ENCODE assay signal across 1 cellular context in genomic region chr4:98778206-98778605, GRCh38.
TF ChIP-seq lines count a peak whose summit lies in the region.

No MANE protein-coding gene starts in this region.

TF ChIP-seq in HepG2, 621 proteins besides CTCF, POLR2A, EP300 and RAD21 (continued from another document):
- no peak for TF ChIP-seq ZXDC (CRISPR knock-in tag; IDR thresholded peaks at IDR 0.05)
- TF ChIP-seq FOXA3 (CRISPR knock-in tag; IDR thresholded peaks at IDR 0.05) = peak; percentile 96
- TF ChIP-seq CREB3 (CRISPR knock-in tag; IDR thresholded peaks at IDR 0.05) = no peak
- no peak for TF ChIP-seq HMGA1 (CRISPR knock-in tag; conservative IDR thresholded peaks at IDR 0.05)
- no peak for TF ChIP-seq CREBL2 (CRISPR knock-in tag; IDR thresholded peaks at IDR 0.05; ENCODE audit: borderline replicate concordance)
- TF ChIP-seq ZZZ3 (CRISPR knock-in tag; IDR thresholded peaks at IDR 0.05; ENCODE audit: borderline replicate concordance) = no peak
- TF ChIP-seq ZNF354B (CRISPR knock-in tag; IDR thresholded peaks at IDR 0.05) = no peak
- TF ChIP-seq HNF4G (IDR thresholded peaks at IDR 0.05; ENCODE audit: borderline replicate concordance, low read depth, low read length) = peak; percentile 87
- no peak for TF ChIP-seq HNF4G (CRISPR knock-in tag; IDR thresholded peaks at IDR 0.05; ENCODE audit: borderline replicate concordance, low read depth)
- no peak for TF ChIP-seq NFKBIZ (CRISPR knock-in tag; IDR thresholded peaks at IDR 0.05)
- peak; percentile 89; the same call in 1 of the 2 replicates for TF ChIP-seq FOSL1 (CRISPR knock-in tag; IDR thresholded peaks at IDR 0.05; ENCODE audit: borderline replicate concordance)
- TF ChIP-seq ZNF619 (CRISPR knock-in tag; IDR thresholded peaks at IDR 0.05) = no peak
- 0 out of 2 replicates have a peak, but pooled peaks have one; percentile 19 for TF ChIP-seq ZNF441 (CRISPR knock-in tag; IDR thresholded peaks at IDR 0.05; ENCODE audit: borderline replicate concordance)
- TF ChIP-seq ZNF367 (CRISPR knock-in tag; IDR thresholded peaks at IDR 0.05; ENCODE audit: borderline replicate concordance) = no peak
- TF ChIP-seq NBN (conservative IDR thresholded peaks at IDR 0.05) = no peak
- peak; percentile 70 for TF ChIP-seq RXRB (CRISPR knock-in tag; IDR thresholded peaks at IDR 0.05; ENCODE audit: borderline replicate concordance)
- no peak for TF ChIP-seq THAP8 (CRISPR knock-in tag; IDR thresholded peaks at IDR 0.05; ENCODE audit: borderline replicate concordance)
- no peak for TF ChIP-seq CHD2 (IDR thresholded peaks at IDR 0.05; ENCODE audit: low read depth, low read length)
- 0 out of 2 replicates have a peak, but pooled peaks have one; percentile 20 for TF ChIP-seq KDM4B (CRISPR knock-in tag; IDR thresholded peaks at IDR 0.05)
- TF ChIP-seq MED1 (CRISPR knock-in tag; IDR thresholded peaks at IDR 0.05) = peak; percentile 33; the same call in 1 of the 2 replicates
- no peak for TF ChIP-seq XRCC5 (optimal IDR thresholded peaks at IDR 0.05; ENCODE audit: low read length)
- no peak for TF ChIP-seq ZNF20 (CRISPR knock-in tag; IDR thresholded peaks at IDR 0.05)
- TF ChIP-seq E2F1 (CRISPR knock-in tag; IDR thresholded peaks at IDR 0.05) = no peak
- peak; percentile 45; the same call in 1 of the 2 replicates for TF ChIP-seq TBX3 (IDR thresholded peaks at IDR 0.05; ENCODE audit: borderline replicate concordance)
- peak; percentile 56 for TF ChIP-seq SAP130 (CRISPR knock-in tag; IDR thresholded peaks at IDR 0.05; ENCODE audit: low read depth)
- no peak for TF ChIP-seq TCF12 (IDR thresholded peaks at IDR 0.05)
- no peak for TF ChIP-seq TCF12 (CRISPR knock-in tag; IDR thresholded peaks at IDR 0.05)
- TF ChIP-seq ZNF891 (CRISPR knock-in tag; IDR thresholded peaks at IDR 0.05) = no peak
- no peak for TF ChIP-seq SIX4 (CRISPR knock-in tag; IDR thresholded peaks at IDR 0.05)
